ENCODE assay signal across 9 cellular contexts in the genomic region with DNA sequence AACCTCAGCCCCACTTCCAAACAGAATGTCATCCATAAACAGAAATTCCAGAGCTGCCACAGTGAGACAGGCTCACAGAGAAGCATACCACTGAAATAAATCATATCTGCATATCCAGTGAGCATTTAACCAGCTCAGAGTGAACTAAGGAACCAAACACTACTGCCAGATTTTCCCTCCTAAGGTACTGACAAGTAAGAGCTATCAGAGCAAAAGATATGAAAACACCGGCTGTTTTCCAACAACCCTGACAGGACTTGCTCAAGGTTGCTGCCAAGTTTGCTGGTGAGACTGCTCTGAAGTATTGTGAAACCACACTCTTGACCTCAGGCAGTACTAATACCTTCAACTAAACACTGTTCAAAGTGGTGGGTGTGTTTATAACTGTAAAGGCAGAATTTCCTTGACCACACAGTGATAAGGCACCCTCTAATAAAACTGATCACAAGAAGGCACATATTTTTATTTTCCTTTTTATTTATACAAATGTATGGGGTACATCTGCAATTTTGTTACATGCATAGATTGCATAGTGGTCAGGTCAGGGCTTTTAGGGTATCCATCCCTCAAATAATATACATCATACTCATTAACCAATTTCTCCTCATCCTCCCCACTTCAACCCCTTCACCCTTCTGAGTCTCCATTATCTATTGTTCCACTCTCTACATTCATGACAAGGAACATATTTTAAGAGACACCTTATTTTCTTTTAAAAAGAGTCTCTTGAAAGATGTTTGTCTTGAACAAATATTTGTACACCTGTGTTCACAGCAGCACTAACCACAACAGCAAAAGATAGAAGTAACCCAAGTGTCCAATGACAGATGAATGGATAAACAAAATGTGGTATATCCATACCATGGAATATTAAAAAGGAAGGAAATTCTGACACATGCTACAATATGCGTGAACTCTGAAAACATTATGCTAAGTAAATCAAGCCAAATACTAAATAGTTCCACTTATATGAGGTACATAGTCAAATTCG. TPM values are rescaled to one million over a fixed set of nuclear protein-coding genes. Genes with fewer than 3 reads are reported as not detected.
DNase-seq lines count a peak whose midpoint lies in the region; ATAC-seq, FAIRE-seq and TF ChIP-seq lines count a peak whose summit lies in the region.
"Had no signal": no experiment of that assay in that cellular context is flagged by ENCODE, and none has a peak within 500 bp of the region (broad histone marks: within the 10 kb centered on the region; RNA-seq: fewer than 3 reads in every experiment).

No MANE protein-coding gene starts in this region.

- DNase-seq in DMS153 (lab: John Stamatoyannopoulos, UW) (peak; percentile 21), DMS153 treated with DMSO at 0.1 percent for 48 hours (lab: John Stamatoyannopoulos, UW; ENCODE audit: unreplicated experiment) (no peak), amniotic epithelial cell (ENCODE audit: low read depth) (peak; percentile 100), kidney (no peak), superior temporal gyrus (ENCODE audit: extremely low spot score) (peak; percentile 50), iPS-NIHi7 (ENCODE audit: extremely low spot score) (no peak)

- H3K9me3 ChIP-seq in kidney (ENCODE audit: control insufficient read depth in 1 of 2, low read length in 2 of 2) = no peaks in the 10 kb centered on the region

- peak overlapping the region; percentile 26 to 45 for H3K27ac ChIP-seq in kidney (ENCODE audit: low read depth in 2 of 2, low read length in 2 of 2)

- no peak for TF ChIP-seq EP300 in Ishikawa (IDR thresholded peaks at IDR 0.05; ENCODE audit: borderline replicate concordance)

- no peak for FAIRE-seq in kidney (lab: Jason Lieb, UNC)
- FAIRE-seq: A204.1 had no signal

- no peak overlapping the region for H3K4me3 ChIP-seq in kidney (ENCODE audit: low read length in 2 of 2)

- TF ChIP-seq RAD21 in Ishikawa (IDR thresholded peaks at IDR 0.05; ENCODE audit: low read depth) = no peak

- H3K36me3 ChIP-seq in kidney (ENCODE audit: control insufficient read depth in 1 of 2, insufficient read depth in 2 of 2, low read length in 2 of 2) = no peaks in the 10 kb centered on the region

- ATAC-seq in GM21619 (IDR thresholded peaks at IDR 0.05; ENCODE audit: unreplicated experiment) = peak; percentile 68

- TF ChIP-seq CTCF in kidney (IDR thresholded peaks at IDR 0.05; ENCODE audit: borderline replicate concordance, extremely low read depth, insufficient read depth) = no peak

- peaks cover 10 to 18% of the 10 kb centered on the region in 2 donors for H3K4me1 ChIP-seq in kidney (ENCODE audit: control insufficient read depth in 1 of 2, insufficient read depth in 1 of 2, low read depth in 1 of 2, low read length in 2 of 2)

- intact Hi-C loops in kidney (cut with DNase I) = no loop called here

- no peak overlapping the region for H3K9ac ChIP-seq in kidney (ENCODE audit: low read length in 2 of 2)

TF ChIP-seq in Ishikawa, 13 proteins besides CTCF, POLR2A, EP300 and RAD21:
- TF ChIP-seq ZBTB7A (IDR thresholded peaks at IDR 0.05; ENCODE audit: low read depth) (no peak), YY1 (IDR thresholded peaks at IDR 0.05; ENCODE audit: low read depth) (no peak), NFIC (IDR thresholded peaks at IDR 0.05) (0 out of 2 replicates have a peak, but pooled peaks have one; percentile 23), TEAD4 (IDR thresholded peaks at IDR 0.05) (no peak), CEBPB (IDR thresholded peaks at IDR 0.05) (peak; percentile 78)

RNA-seq across cellular contexts. Expression of a gene that starts 18.2 kb away (rescaled TPM):
- total RNA-seq in kidney = 100 TPM
- polyA plus RNA-seq in kidney (ENCODE audit: insufficient read depth, low read depth, low replicate concordance) = 13.6 TPM

Comparison
In these comparisons a context has a peak if more than half of its experiments do, and no peak if none do; other contexts are left out.
1. DNase-seq: peak in DMS153 (single experiment), amniotic epithelial cell (single experiment) and superior temporal gyrus (single experiment); none in DMS153 treated with DMSO at 0.1 percent for 48 hours (single experiment), kidney (single experiment) and iPS-NIHi7 (single experiment).